In the genomic region with DNA sequence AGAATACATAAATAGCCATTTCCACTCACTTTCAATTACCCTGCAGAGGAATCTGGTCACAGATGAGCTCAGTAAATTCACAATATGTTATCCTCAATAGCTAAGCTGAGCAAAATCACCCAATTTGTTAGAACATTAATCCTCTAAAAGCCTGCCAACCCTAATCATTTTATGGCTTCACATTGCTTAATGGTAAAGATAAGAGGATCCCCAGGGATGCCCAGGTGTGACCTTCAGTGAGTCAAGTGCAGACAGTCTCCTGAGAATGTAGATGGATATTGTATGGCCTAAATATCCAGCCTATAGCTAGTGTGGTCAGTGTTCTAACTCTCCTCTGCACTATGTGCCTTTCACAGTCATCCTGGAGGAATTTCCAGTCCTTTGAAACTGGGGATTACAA, we compare ENCODE assay signal across 32 cellular contexts.
"Had no signal": no experiment of that assay in that cellular context is flagged by ENCODE, and none has a peak within 500 bp of the region (broad histone marks: within the 10 kb centered on the region; RNA-seq: fewer than 3 reads in every experiment).

No MANE protein-coding gene starts in this region.

- DNase-seq: activated CD4-positive, alpha-beta memory T cell treated with anti-CD3 and anti-CD28 coated beads for 36 hours; activated CD4-positive, alpha-beta T cell treated with anti-CD3 and anti-CD28 coated beads, Interleukin-2, amount 10 ng/mL, durations not matched to agents 24 days and 14 days; activated CD4-positive, CD25-positive, alpha-beta regulatory T cell treated with anti-CD3 and anti-CD28 coated beads, Interleukin-2, amount 50 U/mL, for 72 hours; activated CD8-positive, alpha-beta memory T cell treated with anti-CD3 and anti-CD28 coated beads, Interleukin-2, amount 50 U/mL, for 4 hours; activated gamma-delta T cell; activated naive CD4-positive, alpha-beta T cell treated with anti-CD3 and anti-CD28 coated beads, Interleukin-2, amount 10 ng/mL, durations not matched to agents 7 days and 5 days; activated naive CD8-positive, alpha-beta T cell treated with anti-CD3 and anti-CD28 coated beads, Interleukin-2, amount 10 ng/mL, durations not matched to agents 7 days and 5 days; activated T-cell treated with anti-CD3 and anti-CD28 coated beads, Interleukin-2, amount 50 U/mL, for 1 hour; cerebellar nuclear complex; colonic mucosa; effector CD8-positive, alpha-beta T cell; esophagus squamous epithelium; gastrocnemius medialis; islet precursor cell; left ventricle myocardium inferior; mucosa of descending colon; ovary; right lobe of liver; stimulated activated CD4-positive, alpha-beta T cell treated with anti-CD3 and anti-CD28 coated beads, Interleukin-2, amount 100 ng/mL, for 48 hours; stimulated activated naive CD8-positive, alpha-beta T cell treated with anti-CD3 and anti-CD28 coated beads, Interleukin-15, Interleukin-2, amounts not matched to agents 100 U/mL and 50 U/mL, for 24 hours; T1000; trophoblast cell had no signal

- H3K4me3 ChIP-seq: ascending aorta, cardiac muscle cell, colonic mucosa, esophagus squamous epithelium, gastrocnemius medialis, hepatocyte, left ventricle myocardium inferior, lung, mucosa of descending colon, ovary, right lobe of liver, thoracic aorta had no signal

- H3K4me2 ChIP-seq: hepatocyte had no signal

- H3K36me3 ChIP-seq: ascending aorta, cardiac muscle cell, colonic mucosa, esophagus squamous epithelium, gastrocnemius medialis, left ventricle myocardium inferior, ovary, right lobe of liver, thoracic aorta had no signal

- H3K9me3 Mint-ChIP-seq: activated CD4-positive, alpha-beta memory T cell treated with anti-CD3 and anti-CD28 coated beads for 36 hours; activated CD4-positive, alpha-beta T cell treated with anti-CD3 and anti-CD28 coated beads, Interleukin-2, amount 10 ng/mL, durations not matched to agents 24 days and 14 days; activated naive CD4-positive, alpha-beta T cell treated with anti-CD3 and anti-CD28 coated beads, Interleukin-2, amount 10 ng/mL, durations not matched to agents 7 days and 5 days; activated naive CD8-positive, alpha-beta T cell treated with anti-CD3 and anti-CD28 coated beads, Interleukin-2, amount 10 ng/mL, durations not matched to agents 7 days and 5 days; nephron had no signal

- H3K4me3 Mint-ChIP-seq: activated CD4-positive, alpha-beta memory T cell treated with anti-CD3 and anti-CD28 coated beads for 36 hours; activated CD4-positive, alpha-beta T cell treated with anti-CD3 and anti-CD28 coated beads, Interleukin-2, amount 10 ng/mL, durations not matched to agents 24 days and 14 days; activated naive CD4-positive, alpha-beta T cell treated with anti-CD3 and anti-CD28 coated beads, Interleukin-2, amount 10 ng/mL, durations not matched to agents 7 days and 5 days; activated naive CD8-positive, alpha-beta T cell treated with anti-CD3 and anti-CD28 coated beads, Interleukin-2, amount 10 ng/mL, durations not matched to agents 7 days and 5 days; brain; nephron had no signal

- H3K4me1 ChIP-seq: colonic mucosa, esophagus squamous epithelium, left ventricle myocardium inferior, right lobe of liver had no signal

- H3K27me3 ChIP-seq: ascending aorta, cardiac muscle cell, colonic mucosa, esophagus squamous epithelium, gastrocnemius medialis, hepatocyte, ovary, right lobe of liver had no signal

- FAIRE-seq: endometrium had no signal

- H3K36me3 Mint-ChIP-seq: activated CD4-positive, alpha-beta memory T cell treated with anti-CD3 and anti-CD28 coated beads for 36 hours; activated naive CD4-positive, alpha-beta T cell treated with anti-CD3 and anti-CD28 coated beads, Interleukin-2, amount 10 ng/mL, durations not matched to agents 7 days and 5 days; brain had no signal

- H3K27ac ChIP-seq: ascending aorta, cardiac muscle cell, colonic mucosa, epithelial cell of prostate, esophagus squamous epithelium, gastrocnemius medialis, hepatocyte, left ventricle myocardium inferior, ovary, right lobe of liver, thoracic aorta had no signal

- H3K27ac Mint-ChIP-seq: activated CD4-positive, alpha-beta memory T cell treated with anti-CD3 and anti-CD28 coated beads for 36 hours; activated CD4-positive, alpha-beta T cell treated with anti-CD3 and anti-CD28 coated beads, Interleukin-2, amount 10 ng/mL, durations not matched to agents 24 days and 14 days; activated naive CD4-positive, alpha-beta T cell treated with anti-CD3 and anti-CD28 coated beads, Interleukin-2, amount 10 ng/mL, durations not matched to agents 7 days and 5 days; activated naive CD8-positive, alpha-beta T cell treated with anti-CD3 and anti-CD28 coated beads, Interleukin-2, amount 10 ng/mL, durations not matched to agents 7 days and 5 days; nephron; progenitor cell of endocrine pancreas had no signal

- H3K79me2 ChIP-seq: hepatocyte had no signal

- H2AFZ ChIP-seq: hepatocyte had no signal

- ATAC-seq: gastrocnemius medialis; mucosa of descending colon; right lobe of liver; stimulated activated naive CD8-positive, alpha-beta T cell treated with anti-CD3 and anti-CD28 coated beads, Interleukin-15, Interleukin-2, amounts not matched to agents 100 U/mL and 50 U/mL, for 24 hours had no signal

- H3K9me3 ChIP-seq: ascending aorta, colonic mucosa, esophagus squamous epithelium, gastrocnemius medialis, left ventricle myocardium inferior, mucosa of descending colon, ovary, right lobe of liver, thoracic aorta had no signal
